In the genomic region with DNA sequence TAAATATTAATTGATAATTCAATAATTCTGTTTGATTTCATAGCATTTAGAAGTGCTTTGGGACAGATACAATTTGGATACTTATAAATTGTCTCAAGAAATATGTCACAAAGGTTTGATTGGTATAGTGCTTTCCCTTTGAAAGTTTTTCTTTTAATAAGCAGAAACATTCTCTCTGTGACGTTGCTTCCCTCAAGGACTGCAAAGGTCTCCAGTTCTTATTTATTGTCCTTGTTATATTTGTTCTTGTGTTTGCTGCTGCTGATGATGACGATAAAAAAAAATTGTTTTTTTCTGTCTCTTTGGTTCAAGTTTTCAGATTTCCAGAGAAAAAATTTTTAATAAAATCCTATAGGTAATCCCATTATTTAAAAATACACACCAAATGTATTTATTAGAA, we compare ENCODE assay signal across 11 cellular contexts.
"Had no signal": no experiment of that assay in that cellular context is flagged by ENCODE, and none has a peak within 500 bp of the region (broad histone marks: within the 10 kb centered on the region; RNA-seq: fewer than 3 reads in every experiment).

No MANE protein-coding gene starts in this region.

- H3K9me3 ChIP-seq: HAP-1 had no signal

- H3K4me1 ChIP-seq: HAP-1 had no signal

- H3K4me3 ChIP-seq: GM23248, GM23338, HAP-1 had no signal

- H3K36me3 ChIP-seq: HAP-1 had no signal

- H2AFZ ChIP-seq: GM23248, GM23338 had no signal

- DNase-seq: GM23248, GOT3, H7, H9, HCEC 1CT, HFFc6 had no signal

- H3K4me2 ChIP-seq: GM23338 had no signal

- H3K9ac ChIP-seq: GM23248 had no signal

- ATAC-seq: GM23338, HCT116 had no signal

- FAIRE-seq: H1, H54 had no signal

- H3K27ac ChIP-seq: GM23248 had no signal
